28 cellular contexts compared by ENCODE assay signal in the genomic region with DNA sequence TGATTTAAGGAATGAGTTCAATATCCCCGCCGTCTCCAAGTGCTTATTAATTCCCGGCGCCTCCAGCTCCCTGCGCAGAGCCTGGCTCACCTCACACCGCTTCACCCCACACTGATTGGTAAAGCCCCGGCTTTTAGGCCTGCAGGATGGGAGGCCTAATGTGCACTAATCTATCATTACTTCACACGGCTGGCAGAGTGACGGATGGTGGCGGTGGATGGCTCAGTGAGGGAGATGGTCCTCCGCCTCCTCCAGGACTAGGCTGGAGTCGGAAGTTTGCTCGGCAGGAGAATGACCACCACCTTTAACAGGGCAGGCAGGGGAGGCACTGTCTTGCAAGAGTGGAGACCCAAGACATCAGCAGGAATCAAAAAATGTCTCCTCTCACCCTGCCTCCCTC.
"Had no signal": no experiment of that assay in that cellular context is flagged by ENCODE, and none has a peak within 500 bp of the region (broad histone marks: within the 10 kb centered on the region; RNA-seq: fewer than 3 reads in every experiment).

No MANE protein-coding gene starts in this region.

- DNase-seq: activated CD4-positive, alpha-beta memory T cell treated with anti-CD3 and anti-CD28 coated beads, Interleukin-2, amount 10 ng/mL, durations not matched to agents 7 days and 5 days; activated CD4-positive, alpha-beta T cell treated with anti-CD3 and anti-CD28 coated beads, Interleukin-2, amount 10 ng/mL, durations not matched to agents 7 days and 5 days; activated CD4-positive, CD25-positive, alpha-beta regulatory T cell treated with anti-CD3 and anti-CD28 coated beads, Interleukin-2, amount 50 U/mL, for 72 hours; activated CD8-positive, alpha-beta memory T cell treated with anti-CD3 and anti-CD28 coated beads, Interleukin-2, amount 50 U/mL, for 48 hours; activated gamma-delta T cell treated with Interleukin-2 at 50 U/mL for 16 hours; activated naive CD4-positive, alpha-beta T cell treated with anti-CD3 and anti-CD28 coated beads, Interleukin-2, amount 50 U/mL, for 16 hours; activated T-cell treated with anti-CD3 and anti-CD28 coated beads, Interleukin-2, amount 50 U/mL, for 24 hours; central memory CD4-positive, alpha-beta T cell; foreskin fibroblast; head of caudate nucleus; hippocampal formation; left cardiac atrium; left ventricle myocardium superior; mammary epithelial cell; right cardiac atrium; stimulated activated CD4-positive, alpha-beta T cell treated with anti-CD3 and anti-CD28 coated beads, Interleukin-4, amount 100 ng/mL, for 1 hour; stimulated activated naive CD8-positive, alpha-beta T cell treated with anti-CD3 and anti-CD28 coated beads, Interleukin-15, Interleukin-2, amounts not matched to agents 100 U/mL and 50 U/mL, for 24 hours; testis had no signal

- H3K4me1 ChIP-seq: breast epithelium, parathyroid adenoma, testis, vagina had no signal

- H3K27me3 ChIP-seq: breast epithelium, testis, vagina had no signal

- H3K9me3 ChIP-seq: breast epithelium, testis, vagina had no signal

- H2AFZ ChIP-seq: parathyroid adenoma had no signal

- H3K9ac ChIP-seq: parathyroid adenoma had no signal

- H3K27ac ChIP-seq: breast epithelium, parathyroid adenoma, testis, vagina, VCaP had no signal

- H3K79me2 ChIP-seq: parathyroid adenoma had no signal

- FAIRE-seq: keratinocyte had no signal

- ATAC-seq: esophagus mucosa; left cardiac atrium; left ventricle myocardium superior; right cardiac atrium; stimulated activated naive CD8-positive, alpha-beta T cell treated with anti-CD3 and anti-CD28 coated beads, Interleukin-15, Interleukin-2, amounts not matched to agents 100 U/mL and 50 U/mL, for 24 hours had no signal

- H3K4me3 Mint-ChIP-seq: activated CD4-positive, alpha-beta memory T cell treated with anti-CD3 and anti-CD28 coated beads, Interleukin-2, amount 10 ng/mL, durations not matched to agents 7 days and 5 days; activated CD4-positive, alpha-beta T cell treated with anti-CD3 and anti-CD28 coated beads, Interleukin-2, amount 10 ng/mL, durations not matched to agents 7 days and 5 days; activated T-cell treated with anti-CD3 and anti-CD28 coated beads, Interleukin-2, amount 50 U/mL, for 24 hours; endodermal cell; nephron; T-helper 2 cell treated with Interferon-gamma antibody and Interleukin-4, amounts not matched to agents 5 μg/mL and 100 μg/mL, for 36 hours; type B pancreatic cell had no signal

- H3K9me3 Mint-ChIP-seq: activated CD4-positive, alpha-beta memory T cell treated with anti-CD3 and anti-CD28 coated beads, Interleukin-2, amount 10 ng/mL, durations not matched to agents 7 days and 5 days; activated CD4-positive, alpha-beta T cell treated with anti-CD3 and anti-CD28 coated beads, Interleukin-2, amount 10 ng/mL, durations not matched to agents 7 days and 5 days; activated T-cell treated with anti-CD3 and anti-CD28 coated beads, Interleukin-2, amount 50 U/mL, for 24 hours; endodermal cell; nephron; T-helper 2 cell treated with Interferon-gamma antibody and Interleukin-4, amounts not matched to agents 5 μg/mL and 100 μg/mL, for 36 hours; type B pancreatic cell had no signal

- H3K4me1 Mint-ChIP-seq: activated CD4-positive, alpha-beta memory T cell treated with anti-CD3 and anti-CD28 coated beads, Interleukin-2, amount 10 ng/mL, durations not matched to agents 7 days and 5 days; activated CD4-positive, alpha-beta T cell treated with anti-CD3 and anti-CD28 coated beads, Interleukin-2, amount 10 ng/mL, durations not matched to agents 7 days and 5 days; nephron had no signal

- H3K27ac Mint-ChIP-seq: activated CD4-positive, alpha-beta memory T cell treated with anti-CD3 and anti-CD28 coated beads, Interleukin-2, amount 10 ng/mL, durations not matched to agents 7 days and 5 days; activated CD4-positive, alpha-beta T cell treated with anti-CD3 and anti-CD28 coated beads, Interleukin-2, amount 10 ng/mL, durations not matched to agents 7 days and 5 days; activated T-cell treated with anti-CD3 and anti-CD28 coated beads, Interleukin-2, amount 50 U/mL, for 24 hours; endodermal cell; nephron; T-helper 2 cell treated with Interferon-gamma antibody and Interleukin-4, amounts not matched to agents 5 μg/mL and 100 μg/mL, for 36 hours; type B pancreatic cell had no signal

- H3K36me3 ChIP-seq: breast epithelium, vagina had no signal

- H3K4me3 ChIP-seq: breast epithelium, testis, vagina had no signal

- H3K36me3 Mint-ChIP-seq: type B pancreatic cell had no signal
